18 cellular contexts compared by ENCODE assay signal in the genomic region with DNA sequence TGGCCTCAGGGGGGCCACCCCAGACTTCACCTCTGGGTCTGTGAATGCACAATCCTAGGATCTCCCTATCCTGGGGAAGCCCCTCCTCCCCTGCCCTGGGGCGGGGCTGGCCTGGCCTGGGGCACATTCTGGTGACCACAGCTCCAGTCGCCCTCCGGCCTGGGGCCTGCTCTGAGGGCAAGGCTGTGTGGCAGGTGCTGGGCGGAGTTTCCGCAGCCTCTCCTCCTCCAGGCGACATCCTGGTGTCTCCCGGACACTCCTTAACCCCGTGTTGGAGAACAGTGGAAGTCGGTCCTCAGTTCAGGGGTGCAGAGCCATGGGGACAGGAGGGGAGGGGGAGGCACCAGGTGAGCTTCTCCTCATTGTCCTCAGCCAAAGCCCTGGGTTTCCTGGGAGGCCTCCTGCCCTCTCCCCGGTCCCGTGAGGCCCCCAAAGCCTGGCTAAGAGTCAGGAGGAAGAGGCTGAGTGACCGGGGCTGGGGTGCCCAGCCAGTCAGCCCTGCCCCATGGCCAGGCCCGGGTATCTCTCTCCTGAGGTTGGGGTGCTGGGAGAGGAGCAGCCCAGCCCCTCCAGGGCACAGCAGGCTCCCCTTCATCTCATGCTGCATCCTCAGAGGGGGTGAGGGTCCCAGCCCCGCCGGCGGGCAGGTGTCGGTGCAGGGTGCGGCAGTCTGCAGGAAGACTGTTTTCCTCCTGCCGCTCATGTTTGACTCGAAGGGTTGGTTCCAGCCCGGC. TPM values are rescaled to one million over a fixed set of nuclear protein-coding genes. Genes with fewer than 3 reads are reported as not detected.
A peak's percentile ranks its signal among the peaks of the same experiment; 100 is the strongest.
DNase-seq lines count a peak whose midpoint lies in the region; ATAC-seq, FAIRE-seq and TF ChIP-seq lines count a peak whose summit lies in the region.
"Had no signal": no experiment of that assay in that cellular context is flagged by ENCODE, and none has a peak within 500 bp of the region (broad histone marks: within the 10 kb centered on the region; RNA-seq: fewer than 3 reads in every experiment).

No MANE protein-coding gene starts in this region.

- H3K9me3 Mint-ChIP-seq in glutamatergic neuron (ENCODE audit: unreplicated experiment) (peaks cover 5% of the 10 kb centered on the region), HFFc6 (no peaks in the 10 kb centered on the region)

- H3K4me1 ChIP-seq in NT2/D1 (ENCODE audit: insufficient read depth, insufficient read length) (peaks cover 9% of the 10 kb centered on the region), psoas muscle (no peaks in the 10 kb centered on the region)

- no peak for TF ChIP-seq POLR2A in GM12892 (IDR thresholded peaks at IDR 0.05; ENCODE audit: low read depth, low read length)

- intact Hi-C loops in psoas muscle (cut with DNase I): no loop called here

- H3K27me3 Mint-ChIP-seq in glutamatergic neuron (ENCODE audit: unreplicated experiment): peaks cover under 1% of the 10 kb centered on the region
- H3K27me3 Mint-ChIP-seq in HFFc6 (ENCODE audit: insufficient read depth): peaks cover 36% of the 10 kb centered on the region

- H3K4me1 Mint-ChIP-seq in glutamatergic neuron (ENCODE audit: low read depth, unreplicated experiment) (peaks cover 17% of the 10 kb centered on the region), HFFc6 (ENCODE audit: low read depth) (no peaks in the 10 kb centered on the region)
- H3K4me1 Mint-ChIP-seq: CD14-positive monocyte had no signal

- TF ChIP-seq CTCF in glutamatergic neuron (IDR thresholded peaks at IDR 0.05; ENCODE audit: partially characterized antibody, unreplicated experiment) (no peak), psoas muscle (IDR thresholded peaks at IDR 0.05) (no peak), HFFc6 (IDR thresholded peaks at IDR 0.05) (no peak)

- no peak for ATAC-seq in psoas muscle
- ATAC-seq: SK-N-SH treated with all-trans-retinoic acid at 6 μM for 48 hours had no signal

- H3K36me3 Mint-ChIP-seq in glutamatergic neuron (ENCODE audit: unreplicated experiment): no peaks in the 10 kb centered on the region
- no peaks in the 10 kb centered on the region for H3K36me3 Mint-ChIP-seq in HFFc6 (ENCODE audit: low read depth)
- H3K36me3 Mint-ChIP-seq: CD14-positive monocyte had no signal

- H3K36me3 ChIP-seq in H7 (replicated peaks; ENCODE audit: control insufficient read depth, insufficient read depth, low read length) (no peaks in the 10 kb centered on the region), NT2/D1 (ENCODE audit: insufficient read depth, insufficient read length, low read length) (no peaks in the 10 kb centered on the region), psoas muscle (ENCODE audit: insufficient read depth in 1 of 2, low read depth in 1 of 2) (no peaks in the 10 kb centered on the region)

- no peaks in the 10 kb centered on the region for H3K9me3 ChIP-seq in NT2/D1 (ENCODE audit: insufficient read depth, low read length)
- H3K9me3 ChIP-seq in psoas muscle: no peaks in the 10 kb centered on the region

- WGBS in psoas muscle, 3 donors: 47 to 54% (median 47%) methylated on average over 18 to 21 of the region's 21 CpGs

- H3K4me3 ChIP-seq in H7 (ENCODE audit: insufficient read depth, low read depth, low read length): no peak overlapping the region
- H3K4me3 ChIP-seq in NT2/D1 (ENCODE audit: insufficient read length, low read depth): no peak overlapping the region
- H3K4me3 ChIP-seq in psoas muscle: no peak overlapping the region

- H3K27me3 ChIP-seq in H7 (ENCODE audit: control insufficient read depth, insufficient read depth, low read length): peaks cover 8% of the 10 kb centered on the region
- H3K27me3 ChIP-seq in NT2/D1 (ENCODE audit: insufficient read depth, insufficient read length): peaks cover 27% of the 10 kb centered on the region
- H3K27me3 ChIP-seq in psoas muscle (ENCODE audit: insufficient read depth in 3 of 3, low read length in 2 of 3): peaks cover 0 to 93% (median 9%) of the 10 kb centered on the region in 3 donors

- no peak overlapping the region for H3K27ac ChIP-seq in psoas muscle

- DNase-seq in H7 (peak; percentile 83), NT2/D1 (ENCODE audit: low read depth, low spot score) (no peak), glutamatergic neuron (no peak), psoas muscle (peak; percentile 1 to 39), COLO829 (ENCODE audit: low spot score) (no peak), HFFc6 (no peak), GM12892 (ENCODE audit: insufficient read length) (no peak)
- DNase-seq: AML-193, DMS 273 treated with DMSO at 0.1 percent for 48 hours, DND-41, KG1, NCI-H1694 treated with DMSO at 0.1 percent for 48 hours, NCI-H2107, NCI-H510A, NCI-H774, SIG-M5 had no signal

- H3K27ac Mint-ChIP-seq in glutamatergic neuron (ENCODE audit: unreplicated experiment) (no peak overlapping the region), HFFc6 (no peak overlapping the region)
- H3K27ac Mint-ChIP-seq: CD14-positive monocyte had no signal

- H3K9ac ChIP-seq in NT2/D1 (ENCODE audit: insufficient read length, low read depth): peak overlapping the region; percentile 26

- H3K4me3 Mint-ChIP-seq in glutamatergic neuron (ENCODE audit: unreplicated experiment): peak overlapping the region; percentile 32
- H3K4me3 Mint-ChIP-seq in HFFc6: no peak overlapping the region
- H3K4me3 Mint-ChIP-seq: CD14-positive monocyte had no signal

- no peak for FAIRE-seq in GM12892 (lab: Jason Lieb, UNC)

RNA-seq across cellular contexts. Expression of a gene that starts 22.6 kb away (rescaled TPM):
- not detected in 2 replicates for total RNA-seq in H7 (2014; rRNA removed; shearing (Covaris generic))
- 106 TPM for total RNA-seq in glutamatergic neuron (ENCODE audit: unreplicated experiment)
- not detected for total RNA-seq in psoas muscle
- not detected for polyA plus RNA-seq in psoas muscle
- not detected for total RNA-seq in HFFc6 (2021; fragmentation: NEBNext Ultra II Directional; extraction: Animal tissue kit (Norgen Biotek cat#: 25700))
- polyA plus RNA-seq in GM12892 (2012; ENCODE audit: missing spikeins): not detected
- polyA plus RNA-seq: CD14-positive monocyte had no signal

Comparison
In these comparisons a context has a peak if more than half of its experiments do, and no peak if none do; other contexts are left out.
1. DNase-seq: peak in H7 (single experiment) and psoas muscle (2 of 2); none in NT2/D1 (single experiment), glutamatergic neuron (single experiment), COLO829 (single experiment), HFFc6 (single experiment) and GM12892 (single experiment).
2. RNA of a gene that starts 22.6 kb away (total RNA-seq): 106 TPM in glutamatergic neuron (single experiment); not detected in H7, not detected in psoas muscle and not detected in HFFc6; every median in the first group is over 100 times any median in the second.